In the genomic region with DNA sequence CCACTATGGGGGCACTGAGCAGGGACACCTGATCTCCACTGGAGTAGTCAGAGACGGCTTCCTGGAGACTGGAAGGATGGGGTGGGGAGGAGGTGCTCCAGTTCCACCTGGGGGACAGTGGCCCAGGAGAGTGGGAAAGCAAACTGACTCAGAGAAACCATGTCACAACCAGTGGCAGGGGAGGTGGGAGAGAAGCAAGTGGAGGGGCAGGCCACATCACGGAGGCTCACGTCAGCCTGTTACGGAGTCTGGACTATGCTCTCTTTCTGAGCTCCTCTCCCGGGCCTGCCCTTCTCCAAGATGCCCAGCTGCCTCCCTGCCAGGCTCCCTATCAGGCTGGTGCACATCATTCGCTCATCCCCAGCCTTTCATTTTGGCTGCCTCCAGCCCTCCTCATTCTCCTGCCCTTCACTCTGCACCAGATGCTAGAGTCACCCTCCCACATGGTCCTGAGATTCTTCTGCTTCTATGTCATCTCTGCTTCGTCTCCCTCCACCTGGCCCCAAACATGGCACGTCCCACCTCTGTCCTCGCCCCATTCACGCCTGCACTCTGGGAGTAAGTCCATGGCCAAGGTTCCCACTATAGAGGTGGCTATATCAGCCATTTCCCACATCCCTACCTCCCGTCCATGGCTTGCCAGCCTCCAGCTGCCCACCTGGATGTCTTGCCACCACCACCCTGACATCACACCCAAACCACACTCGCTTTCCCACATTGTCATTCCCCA, we compare ENCODE assay signal across 17 cellular contexts.
DNase-seq lines count a peak whose midpoint lies in the region; ATAC-seq and TF ChIP-seq lines count a peak whose summit lies in the region.
"Had no signal": no experiment of that assay in that cellular context is flagged by ENCODE, and none has a peak within 500 bp of the region (broad histone marks: within the 10 kb centered on the region; RNA-seq: fewer than 3 reads in every experiment).

No MANE protein-coding gene starts in this region.

- H3K36me3 ChIP-seq in tibial artery, result no peaks in the 10 kb centered on the region
- H3K36me3 ChIP-seq: SJCRH30 had no signal

- intact Hi-C loops in tibial artery (cut with DNase I; ENCODE audit: low total_unique reads), result no loop called here

- TF ChIP-seq CTCF in endothelial cell (IDR thresholded peaks at IDR 0.05; ENCODE audit: unreplicated experiment) (no peak), tibial artery (IDR thresholded peaks at IDR 0.05) (no peak)

- H3K9me3 Mint-ChIP-seq in activated naive CD8-positive, alpha-beta T cell treated with anti-CD3 and anti-CD28 coated beads, Interleukin-2, amount 10 ng/mL, durations not matched to agents 7 days and 5 days, result no peaks in the 10 kb centered on the region
- no peaks in the 10 kb centered on the region for H3K9me3 Mint-ChIP-seq in endothelial cell (ENCODE audit: unreplicated experiment)
- no peaks in the 10 kb centered on the region for H3K9me3 Mint-ChIP-seq in T-cell

- H3K4me1 ChIP-seq in tibial artery, result peaks cover 0 to 98% (median 77%) of the 10 kb centered on the region in 4 donors
- H3K4me1 ChIP-seq: SJCRH30 had no signal

- no peak overlapping the region for H3K4me3 ChIP-seq in tibial artery
- H3K4me3 ChIP-seq: GM23248, SJCRH30 had no signal

- H3K27ac Mint-ChIP-seq in activated naive CD8-positive, alpha-beta T cell treated with anti-CD3 and anti-CD28 coated beads, Interleukin-2, amount 10 ng/mL, durations not matched to agents 7 days and 5 days, result peak overlapping the region; percentile 5
- H3K27ac Mint-ChIP-seq in endothelial cell (ENCODE audit: unreplicated experiment) (peak overlapping the region; percentile 43), T-cell (no peak overlapping the region)

- H3K4me1 Mint-ChIP-seq in activated naive CD8-positive, alpha-beta T cell treated with anti-CD3 and anti-CD28 coated beads, Interleukin-2, amount 10 ng/mL, durations not matched to agents 7 days and 5 days, result peaks cover 31% of the 10 kb centered on the region
- H3K4me1 Mint-ChIP-seq in endothelial cell (ENCODE audit: unreplicated experiment), result peaks cover 13% of the 10 kb centered on the region
- no peaks in the 10 kb centered on the region for H3K4me1 Mint-ChIP-seq in T-cell

- H3K4me3 Mint-ChIP-seq in activated naive CD8-positive, alpha-beta T cell treated with anti-CD3 and anti-CD28 coated beads, Interleukin-2, amount 10 ng/mL, durations not matched to agents 7 days and 5 days, result no peak overlapping the region
- H3K4me3 Mint-ChIP-seq in endothelial cell (ENCODE audit: unreplicated experiment), result no peak overlapping the region
- no peak overlapping the region for H3K4me3 Mint-ChIP-seq in T-cell

- DNase-seq in activated naive CD8-positive, alpha-beta T cell treated with anti-CD3 and anti-CD28 coated beads, Interleukin-2, amount 10 ng/mL, durations not matched to agents 7 days and 5 days, result no peak
- no peak for DNase-seq in endothelial cell (ENCODE audit: low spot score)
- DNase-seq in islet precursor cell, result peak; percentile 35
- DNase-seq in tibial artery, result peak in 1 of 2 donors; percentile 60
- no peak for DNase-seq in T-cell
- DNase-seq in NCI-H345 treated with DMSO at 0.1 percent for 48 hours (lab: John Stamatoyannopoulos, UW; ENCODE audit: unreplicated experiment), result no peak
- no peak for DNase-seq in cerebellar cortex (ENCODE audit: low spot score)
- DNase-seq: ACHN, AML-193, GM23248, HCEC 1CT, MM.1S, NCI-H1092 treated with DMSO at 0.1 percent for 48 hours, NCI-H2081, NCI-H446 treated with DMSO at 0.1 percent for 48 hours, SJCRH30 had no signal

- peaks cover 24% of the 10 kb centered on the region for H3K27me3 Mint-ChIP-seq in activated naive CD8-positive, alpha-beta T cell treated with anti-CD3 and anti-CD28 coated beads, Interleukin-2, amount 10 ng/mL, durations not matched to agents 7 days and 5 days
- H3K27me3 Mint-ChIP-seq in endothelial cell (ENCODE audit: unreplicated experiment) (peaks cover 19% of the 10 kb centered on the region), T-cell (peaks cover 24 to 41% of the 10 kb centered on the region in 2 donors)

- no peaks in the 10 kb centered on the region for H3K36me3 Mint-ChIP-seq in activated naive CD8-positive, alpha-beta T cell treated with anti-CD3 and anti-CD28 coated beads, Interleukin-2, amount 10 ng/mL, durations not matched to agents 7 days and 5 days
- H3K36me3 Mint-ChIP-seq in endothelial cell (ENCODE audit: low read depth, unreplicated experiment), result peaks cover 3% of the 10 kb centered on the region
- H3K36me3 Mint-ChIP-seq in T-cell, result no peaks in the 10 kb centered on the region

- H3K27me3 ChIP-seq in tibial artery, result no peaks in the 10 kb centered on the region

- peak overlapping the region; percentile 62 to 76 for H3K27ac ChIP-seq in tibial artery
- H3K27ac ChIP-seq: C4-2B, GM23248, SJCRH30 had no signal

- POLR2A ChIA-PET in activated naive CD8-positive, alpha-beta T cell treated with anti-CD3 and anti-CD28 coated beads, Interleukin-2, amount 10 ng/mL, durations not matched to agents 7 days and 5 days (lab: Charles Lee), result no interaction called here
- POLR2A ChIA-PET in T-cell (lab: Charles Lee), result no interaction called here

- no peaks in the 10 kb centered on the region for H3K9me3 ChIP-seq in tibial artery
- H3K9me3 ChIP-seq: SJCRH30 had no signal

- no peak for ATAC-seq in activated naive CD8-positive, alpha-beta T cell treated with anti-CD3 and anti-CD28 coated beads, Interleukin-2, amount 10 ng/mL, durations not matched to agents 7 days and 5 days (ENCODE audit: low read depth)
- ATAC-seq in T-cell (replicated peaks in 1 of 4), result no peak

- CTCF ChIA-PET in T-cell (lab: Charles Lee), result no interaction called here

Comparison
In these comparisons a context has a peak if more than half of its experiments do, and no peak if none do; other contexts are left out.
1. H3K27ac Mint-ChIP-seq: peak in activated naive CD8-positive, alpha-beta T cell treated with anti-CD3 and anti-CD28 coated beads, Interleukin-2, amount 10 ng/mL, durations not matched to agents 7 days and 5 days (single experiment) and endothelial cell (single experiment); none in T-cell (0 of 2).